Comparison of ENCODE assay signal across 28 cellular contexts in the genomic region with DNA sequence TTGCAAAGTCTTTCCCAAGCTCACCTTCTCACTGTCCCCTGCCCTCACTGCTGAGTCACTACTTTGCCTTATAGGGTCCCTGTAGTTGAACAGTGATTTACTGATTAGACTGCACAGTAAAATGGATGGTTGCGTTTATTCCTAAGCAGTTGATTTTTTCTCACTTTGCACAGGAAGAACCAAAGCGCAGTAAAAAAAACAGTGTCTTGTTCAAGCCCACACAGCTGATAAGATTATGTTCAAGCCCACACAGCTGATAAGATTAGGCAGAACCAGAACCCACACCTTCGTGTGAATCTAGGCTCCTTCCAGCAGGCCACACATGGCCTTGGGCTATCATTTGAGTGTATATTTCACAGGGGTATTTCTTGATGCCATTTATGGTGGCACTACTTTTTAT.
DNase-seq lines count a peak whose midpoint lies in the region; ATAC-seq, FAIRE-seq and TF ChIP-seq lines count a peak whose summit lies in the region.
"Had no signal": no experiment of that assay in that cellular context is flagged by ENCODE, and none has a peak within 500 bp of the region (broad histone marks: within the 10 kb centered on the region; RNA-seq: fewer than 3 reads in every experiment).

No MANE protein-coding gene starts in this region.

- WGBS in esophagus muscularis mucosa = 56% methylated on average over 3 of the region's 3 CpGs
- WGBS in mesodermal cell (ENCODE audit: insufficient coverage in 2 of 2), 2 experiments = 89% methylated on average over 3 of the region's 3 CpGs; no CpG with 5 or more reads in 1 of the 2 experiments

- H3K79me2 ChIP-seq in PC-9 (ENCODE audit: low read depth) = no peaks in the 10 kb centered on the region

- no peak for TF ChIP-seq POLR2A in esophagus muscularis mucosa (IDR thresholded peaks at IDR 0.05; ENCODE audit: low read depth)

- H3K4me1 ChIP-seq in BLaER1 treated with 17β-estradiol and CSF1 and Interleukin-3, amounts not matched to agents 10 nM and 100 nM = peaks cover 39 to 94% (median 87%) of the 10 kb centered on the region in 10 experiments
- peaks cover 42% of the 10 kb centered on the region for H3K4me1 ChIP-seq in PC-9 (replicated peaks; ENCODE audit: insufficient read depth)
- H3K4me1 ChIP-seq in esophagus muscularis mucosa = peaks cover 0 to 5% (median 0%) of the 10 kb centered on the region in 4 donors
- peaks cover 17% of the 10 kb centered on the region for H3K4me1 ChIP-seq in mesodermal cell (ENCODE audit: control insufficient read depth, insufficient read depth, low read length, poor library complexity, severe bottlenecking)
- H3K4me1 ChIP-seq: prostate gland had no signal

- no peak overlapping the region for H2AFZ ChIP-seq in PC-9

- DNase-seq in PC-9 (no peak), esophagus muscularis mucosa (ENCODE audit: extremely low spot score) (peak; percentile 50), 8988T (no peak), D721Med (ENCODE audit: insufficient read length, low spot score) (no peak)
- DNase-seq: ACHN; activated effector memory CD4-positive, alpha-beta T cell treated with anti-CD3 and anti-CD28 coated beads, Interleukin-2, amount 50 U/mL, for 16 hours; activated T-cell treated with anti-CD3 and anti-CD28 coated beads for 4 hours; C1 segment of cervical spinal cord; Calu3; HCEC 1CT; KG1; lower lobe of right lung; MM.1S; NCI-H1436; NCI-H446; T1000; upper lobe of right lung had no signal

- ATAC-seq in HG03139 (IDR thresholded peaks at IDR 0.05; ENCODE audit: unreplicated experiment) (no peak), HG03045 (IDR thresholded peaks at IDR 0.05; ENCODE audit: unreplicated experiment) (no peak)
- ATAC-seq: body of pancreas, esophagus mucosa, lower lobe of right lung, Right ventricle myocardium inferior, upper lobe of right lung, WTC11 had no signal

- H3K27ac ChIP-seq in BLaER1 treated with 17β-estradiol and CSF1 and Interleukin-3, amounts not matched to agents 10 nM and 100 nM = peak overlapping the region; percentile 84 to 97 (median 93)
- H3K27ac ChIP-seq in PC-9 (peak overlapping the region; percentile 76; the same call in 1 of the 2 replicates), esophagus muscularis mucosa (replicated peaks in 1 of 4) (no peak overlapping the region), mesodermal cell (ENCODE audit: low read depth, low read length, severe bottlenecking) (peak overlapping the region; percentile 6)
- H3K27ac ChIP-seq: prostate gland, upper lobe of right lung had no signal

- peak overlapping the region; percentile 60 to 88 (median 77) for H3K4me2 ChIP-seq in BLaER1 treated with 17β-estradiol and CSF1 and Interleukin-3, amounts not matched to agents 10 nM and 100 nM
- no peak overlapping the region for H3K4me2 ChIP-seq in PC-9

- peaks cover 0 to 4% (median 0%) of the 10 kb centered on the region in 11 experiments; a peak in 4 of 22 replicates for H3K36me3 ChIP-seq in BLaER1 treated with 17β-estradiol and CSF1 and Interleukin-3, amounts not matched to agents 10 nM and 100 nM
- H3K36me3 ChIP-seq in PC-9 (ENCODE audit: low read depth) (no peaks in the 10 kb centered on the region), esophagus muscularis mucosa (no peaks in the 10 kb centered on the region), mesodermal cell (ENCODE audit: control insufficient read depth, insufficient read depth, low read length) (no peaks in the 10 kb centered on the region)
- H3K36me3 ChIP-seq: lower lobe of right lung, prostate gland, upper lobe of right lung had no signal

- TF ChIP-seq CTCF in PC-9 (conservative IDR thresholded peaks at IDR 0.05) (no peak), esophagus muscularis mucosa (IDR thresholded peaks at IDR 0.05) (no peak), D721Med (IDR thresholded peaks at IDR 0.05; ENCODE audit: insufficient read depth, missing control alignments) (no peak)

- no peaks in the 10 kb centered on the region for H3K9me2 ChIP-seq in PC-9 (ENCODE audit: insufficient read depth)

- TF ChIP-seq EP300 in esophagus muscularis mucosa (IDR thresholded peaks at IDR 0.05) = no peak

- H3K9me3 ChIP-seq in BLaER1 treated with 17β-estradiol and CSF1 and Interleukin-3, amounts not matched to agents 10 nM and 100 nM (replicated peaks in 1 of 11) = peaks cover 9 to 33% (median 26%) of the 10 kb centered on the region in 11 experiments
- H3K9me3 ChIP-seq in PC-9 (ENCODE audit: insufficient read depth, low read depth) = peaks cover 5% of the 10 kb centered on the region; the same call in 1 of the 2 replicates
- H3K9me3 ChIP-seq in esophagus muscularis mucosa = no peaks in the 10 kb centered on the region
- peaks cover 10% of the 10 kb centered on the region for H3K9me3 ChIP-seq in mesodermal cell (ENCODE audit: control insufficient read depth, low read length)
- H3K9me3 ChIP-seq: body of pancreas, lower lobe of right lung, prostate gland, upper lobe of right lung had no signal

- no peak overlapping the region for H3K4me3 ChIP-seq in BLaER1 treated with 17β-estradiol and CSF1 and Interleukin-3, amounts not matched to agents 10 nM and 100 nM
- H3K4me3 ChIP-seq in PC-9 (no peak overlapping the region), esophagus muscularis mucosa (no peak overlapping the region), mesodermal cell (ENCODE audit: extremely low read depth, insufficient read depth, low read length, poor library complexity, severe bottlenecking) (no peak overlapping the region)
- H3K4me3 ChIP-seq: body of pancreas, lower lobe of right lung, prostate gland, upper lobe of right lung had no signal

- intact Hi-C loops in PC-9 (cut with micrococcal nuclease; ENCODE audit: unreplicated experiment) = loop anchor here (5.0 kb wide), 1 partner anchor 157 kb away; no protein-coding TSS in a partner anchor
- intact Hi-C loops in esophagus muscularis mucosa (cut with DNase I) = no loop called here

- no peak for FAIRE-seq in D721Med (lab: Jason Lieb, UNC)
- FAIRE-seq: GM12891, islet of Langerhans had no signal

- CTCF ChIA-PET in PC-9 (lab: Charles Lee) = no interaction called here

- H3K27me3 ChIP-seq in BLaER1 treated with 17β-estradiol and CSF1 and Interleukin-3, amounts not matched to agents 10 nM and 100 nM = no peaks in the 10 kb centered on the region
- 0 out of 2 replicates have a peak, but pooled peaks cover 16% of the 10 kb centered on the region for H3K27me3 ChIP-seq in PC-9 (ENCODE audit: insufficient read depth, low read depth)
- H3K27me3 ChIP-seq in esophagus muscularis mucosa = peaks cover 0 to 8% (median 0%) of the 10 kb centered on the region in 4 donors
- H3K27me3 ChIP-seq: body of pancreas had no signal

- H3K9ac ChIP-seq in BLaER1 treated with 17β-estradiol and CSF1 and Interleukin-3, amounts not matched to agents 10 nM and 100 nM = peak overlapping the region; percentile 34 to 83 (median 77); a peak in 21 of 22 replicates

- POLR2A ChIA-PET in PC-9 (lab: Charles Lee; ENCODE audit: unreplicated experiment) = no interaction called here

- H3F3A ChIP-seq in PC-9 (ENCODE audit: insufficient read depth, low read depth) = peaks cover 20% of the 10 kb centered on the region

- BruUV-seq in PC-9 (replicated peaks; lab: Mats Ljungman, UMichigan) = no TSS peak

- H4K20me1 ChIP-seq in BLaER1 treated with 17β-estradiol and CSF1 and Interleukin-3, amounts not matched to agents 10 nM and 100 nM = no peaks in the 10 kb centered on the region
- H4K20me1 ChIP-seq in PC-9 (ENCODE audit: insufficient read depth) = no peaks in the 10 kb centered on the region

Comparison
In these comparisons a context has a peak if more than half of its experiments do, and no peak if none do; other contexts are left out.
1. H3K27ac ChIP-seq: peak in BLaER1 treated with 17β-estradiol and CSF1 and Interleukin-3, amounts not matched to agents 10 nM and 100 nM (11 of 11), PC-9 (single experiment) and mesodermal cell (single experiment); none in esophagus muscularis mucosa (0 of 4).